In the genomic region with DNA sequence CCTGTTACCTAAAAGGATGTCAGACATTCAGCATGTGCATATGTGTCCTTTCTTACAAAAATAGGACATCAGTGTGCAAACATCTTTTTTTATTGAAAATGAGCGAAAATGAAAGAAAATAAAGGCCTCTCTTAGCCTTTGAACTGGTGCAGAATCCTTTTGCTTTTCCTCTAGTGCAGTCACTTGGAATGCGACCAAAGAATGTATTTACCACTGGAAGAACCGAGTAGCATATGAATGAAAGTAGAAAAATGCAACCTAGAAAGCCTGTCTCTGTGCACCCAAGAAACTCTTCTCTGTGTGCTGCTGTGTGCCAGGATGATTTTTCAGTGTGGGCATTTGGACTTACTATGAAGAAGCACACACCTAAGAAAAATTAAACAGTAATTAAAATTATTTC, we compare ENCODE assay signal across 18 cellular contexts. TPM values are rescaled to one million over a fixed set of nuclear protein-coding genes. Genes with fewer than 3 reads are reported as not detected.
"Had no signal": no experiment of that assay in that cellular context is flagged by ENCODE, and none has a peak within 500 bp of the region (broad histone marks: within the 10 kb centered on the region; RNA-seq: fewer than 3 reads in every experiment).

No MANE protein-coding gene starts in this region.

- H3K9me3 Mint-ChIP-seq: activated naive CD8-positive, alpha-beta T cell treated with anti-CD3 and anti-CD28 coated beads for 36 hours; stimulated activated naive CD8-positive, alpha-beta T cell treated with anti-CD3 and anti-CD28 coated beads, Interleukin-15, Interleukin-2, amounts not matched to agents 100 ng/mL and 50 ng/mL, for 24 hours; T-helper 2 cell treated with Interferon-gamma antibody and Interleukin-4, amounts not matched to agents 5 μg/mL and 100 μg/mL, for 36 hours had no signal

- DNase-seq: activated CD4-positive, alpha-beta memory T cell treated with anti-CD3 and anti-CD28 coated beads for 36 hours; activated CD4-positive, alpha-beta T cell treated with anti-CD3 and anti-CD28 coated beads for 36 hours; activated naive CD4-positive, alpha-beta T cell; activated naive CD8-positive, alpha-beta T cell treated with anti-CD3 and anti-CD28 coated beads for 36 hours; activated T-cell treated with anti-CD3 and anti-CD28 coated beads, Interleukin-2, amount 50 U/mL, for 1 hour; amygdala; heart left ventricle; left ventricle myocardium superior; mucosa of descending colon; naive thymus-derived CD4-positive, alpha-beta T cell; posterior cingulate gyrus had no signal

- H3K27me3 ChIP-seq: breast epithelium, gastroesophageal sphincter, tibial nerve had no signal

- H3K36me3 ChIP-seq: breast epithelium, heart left ventricle, tibial nerve had no signal

- H3K9me3 ChIP-seq: breast epithelium, gastroesophageal sphincter, mucosa of descending colon, tibial nerve had no signal

- H3K27ac ChIP-seq: breast epithelium, coronary artery, gastroesophageal sphincter, heart left ventricle, tibial nerve had no signal

- H3K27ac Mint-ChIP-seq: activated CD4-positive, alpha-beta memory T cell treated with anti-CD3 and anti-CD28 coated beads for 36 hours; activated CD4-positive, alpha-beta T cell treated with anti-CD3 and anti-CD28 coated beads for 36 hours; activated naive CD8-positive, alpha-beta T cell treated with anti-CD3 and anti-CD28 coated beads for 36 hours; activated T-helper 17 cell treated with anti-CD3 and anti-CD28 coated beads, Interleukin-2, amount 50 U/mL, for 72 hours; naive thymus-derived CD4-positive, alpha-beta T cell; stimulated activated naive CD8-positive, alpha-beta T cell treated with anti-CD3 and anti-CD28 coated beads, Interleukin-15, Interleukin-2, amounts not matched to agents 100 ng/mL and 50 ng/mL, for 24 hours; T-helper 2 cell treated with Interferon-gamma antibody and Interleukin-4, amounts not matched to agents 5 μg/mL and 100 μg/mL, for 36 hours had no signal

- H3K4me1 ChIP-seq: breast epithelium, heart left ventricle had no signal

- H3K4me1 Mint-ChIP-seq: activated CD4-positive, alpha-beta T cell treated with anti-CD3 and anti-CD28 coated beads for 36 hours; activated T-helper 17 cell treated with anti-CD3 and anti-CD28 coated beads, Interleukin-2, amount 50 U/mL, for 72 hours; naive thymus-derived CD4-positive, alpha-beta T cell had no signal

- H3K36me3 Mint-ChIP-seq: activated CD4-positive, alpha-beta memory T cell treated with anti-CD3 and anti-CD28 coated beads for 36 hours; activated naive CD8-positive, alpha-beta T cell treated with anti-CD3 and anti-CD28 coated beads for 36 hours; naive thymus-derived CD4-positive, alpha-beta T cell had no signal

- H3K4me3 Mint-ChIP-seq: activated CD4-positive, alpha-beta memory T cell treated with anti-CD3 and anti-CD28 coated beads for 36 hours; activated CD4-positive, alpha-beta T cell treated with anti-CD3 and anti-CD28 coated beads for 36 hours; activated naive CD8-positive, alpha-beta T cell treated with anti-CD3 and anti-CD28 coated beads for 36 hours; activated T-helper 17 cell treated with anti-CD3 and anti-CD28 coated beads, Interleukin-2, amount 50 U/mL, for 72 hours; naive thymus-derived CD4-positive, alpha-beta T cell; stimulated activated naive CD8-positive, alpha-beta T cell treated with anti-CD3 and anti-CD28 coated beads, Interleukin-15, Interleukin-2, amounts not matched to agents 100 ng/mL and 50 ng/mL, for 24 hours; T-helper 2 cell treated with Interferon-gamma antibody and Interleukin-4, amounts not matched to agents 5 μg/mL and 100 μg/mL, for 36 hours had no signal

- H3K4me3 ChIP-seq: breast epithelium, coronary artery, gastroesophageal sphincter, heart left ventricle, mucosa of descending colon, tibial nerve had no signal

RNA-seq across cellular contexts. Expression of a gene that starts 26.8 kb away (rescaled TPM):
- total RNA-seq: activated CD4-positive, alpha-beta memory T cell treated with anti-CD3 and anti-CD28 coated beads for 36 hours; activated CD4-positive, alpha-beta T cell treated with anti-CD3 and anti-CD28 coated beads for 36 hours; activated naive CD8-positive, alpha-beta T cell treated with anti-CD3 and anti-CD28 coated beads for 36 hours; activated T-helper 17 cell treated with anti-CD3 and anti-CD28 coated beads, Interleukin-2, amount 50 U/mL, for 72 hours; naive thymus-derived CD4-positive, alpha-beta T cell had no signal
- polyA plus RNA-seq: naive thymus-derived CD4-positive, alpha-beta T cell had no signal
